Comparison of ENCODE assay signal across 16 cellular contexts in genomic region chr21:36690637-36691538, GRCh38. TPM values are rescaled to one million over a fixed set of nuclear protein-coding genes. Genes with fewer than 3 reads are reported as not detected.
"Had no signal": no experiment of that assay in that cellular context is flagged by ENCODE, and none has a peak within 500 bp of the region (broad histone marks: within the 10 kb centered on the region; RNA-seq: fewer than 3 reads in every experiment).

No MANE protein-coding gene starts in this region.

- H3K27ac Mint-ChIP-seq: natural killer cell treated with Interleukin-12 subunit alpha and Interleukin-12 subunit beta and Interleukin-15 and Interleukin-18, amount 100 ng/mL, for 72 hours; stimulated activated naive CD8-positive, alpha-beta T cell treated with anti-CD3 and anti-CD28 coated beads, Interleukin-15, amount 100 ng/mL, for 72 hours; T-cell had no signal

- H3K4me3 Mint-ChIP-seq: natural killer cell treated with Interleukin-12 subunit alpha and Interleukin-12 subunit beta and Interleukin-15 and Interleukin-18, amount 100 ng/mL, for 72 hours had no signal

- ATAC-seq: left cardiac atrium; mucosa of descending colon; natural killer cell treated with Interleukin-12 subunit alpha and Interleukin-12 subunit beta and Interleukin-15 and Interleukin-18, amount 100 ng/mL, for 72 hours; stimulated activated naive CD8-positive, alpha-beta T cell treated with anti-CD3 and anti-CD28 coated beads, Interleukin-15, amount 100 ng/mL, for 72 hours; T-cell had no signal

- H3K9me3 Mint-ChIP-seq: natural killer cell treated with Interleukin-12 subunit alpha and Interleukin-12 subunit beta and Interleukin-15 and Interleukin-18, amount 100 ng/mL, for 72 hours; stimulated activated naive CD8-positive, alpha-beta T cell treated with anti-CD3 and anti-CD28 coated beads, Interleukin-15, amount 100 ng/mL, for 72 hours; T-cell had no signal

- DNase-seq: activated CD4-positive, alpha-beta T cell treated with anti-CD3 and anti-CD28 coated beads for 1 hour; activated T-cell treated with anti-CD3 and anti-CD28 coated beads, Interleukin-2, amount 50 U/mL, for 48 hours; colonic mucosa; effector CD4-positive, alpha-beta T cell; left cardiac atrium; mammary epithelial cell; mucosa of descending colon; occipital lobe; stimulated activated CD4-positive, alpha-beta T cell treated with anti-CD3 and anti-CD28 coated beads, Interleukin-4, amount 100 ng/mL, for 24 hours; T-cell; T1000 had no signal

- H3K4me3 ChIP-seq: colonic mucosa, hepatocyte, mucosa of descending colon, thoracic aorta had no signal

- H3K36me3 ChIP-seq: colonic mucosa, thoracic aorta had no signal

- H3K9me3 ChIP-seq: colonic mucosa, mucosa of descending colon, thoracic aorta had no signal

- H3K36me3 Mint-ChIP-seq: natural killer cell treated with Interleukin-12 subunit alpha and Interleukin-12 subunit beta and Interleukin-15 and Interleukin-18, amount 100 ng/mL, for 72 hours; T-cell had no signal

- H3K27ac ChIP-seq: colonic mucosa, hepatocyte, thoracic aorta had no signal

- H3K4me1 ChIP-seq: colonic mucosa had no signal

RNA-seq across cellular contexts. Expression of gene SIM2, which starts 8.0 kb away (rescaled TPM):
- total RNA-seq: endothelial cell of umbilical vein, left cardiac atrium, mucosa of descending colon, occipital lobe, thoracic aorta had no signal
- polyA plus RNA-seq: endothelial cell of umbilical vein, mammary epithelial cell had no signal
